Comparison of ENCODE assay signal across 8 cellular contexts in the genomic region with DNA sequence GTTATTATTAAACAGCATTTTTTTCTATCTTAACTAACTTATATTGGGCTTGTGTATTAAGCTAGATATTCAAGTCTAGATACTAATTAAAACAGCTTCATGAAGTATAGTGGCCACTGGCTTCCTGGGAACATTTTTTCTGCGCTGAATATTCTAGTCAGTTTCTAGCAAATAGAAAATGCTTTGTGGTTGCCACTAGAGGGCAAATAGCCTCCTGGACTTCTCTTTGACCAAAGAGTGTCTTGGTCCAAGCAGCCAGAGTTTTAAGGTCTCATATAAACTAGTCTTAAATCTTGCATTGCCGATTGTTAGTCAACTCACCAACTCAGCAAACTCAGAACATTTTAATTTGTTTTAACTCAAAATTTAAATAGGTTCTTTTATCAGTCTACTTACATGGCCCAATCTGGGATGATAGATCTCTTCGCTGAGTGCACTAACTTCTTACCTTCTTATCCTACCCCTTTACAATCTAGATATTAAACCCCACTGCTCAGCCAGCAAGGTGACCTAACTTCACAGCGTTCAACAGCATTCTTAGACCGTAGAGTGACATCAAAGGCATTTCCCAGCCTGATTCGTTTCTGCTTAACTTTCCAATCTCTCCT. TPM values are rescaled to one million over a fixed set of nuclear protein-coding genes. Genes with fewer than 3 reads are reported as not detected.
DNase-seq lines count a peak whose midpoint lies in the region; ATAC-seq, FAIRE-seq and TF ChIP-seq lines count a peak whose summit lies in the region.

No MANE protein-coding gene starts in this region.

- no peaks in the 10 kb centered on the region for H4K20me1 ChIP-seq in H1 (replicated peaks in 1 of 2; ENCODE audit: control insufficient read depth in 1 of 2, insufficient read depth in 2 of 2, low read length in 2 of 2)

- H3K4me3 ChIP-seq in H1 (ENCODE audit: extremely low read depth in 1 of 4, insufficient read depth in 2 of 4, low read depth in 3 of 4, low read length in 4 of 4) (no peak overlapping the region), neuronal stem cell (ENCODE audit: low read length in 2 of 2) (no peak overlapping the region)

- H3K79me1 ChIP-seq in H1 (ENCODE audit: low read depth, low read length) (no peaks in the 10 kb centered on the region), neuronal stem cell (ENCODE audit: low read depth, low read length) (no peaks in the 10 kb centered on the region)

- H3K23me2 ChIP-seq in H1 (ENCODE audit: low read depth, low read length) = no peaks in the 10 kb centered on the region

- DNase-seq in GM13977 (ENCODE audit: low spot score) (no peak), NCI-H2227 (lab: John Stamatoyannopoulos, UW; ENCODE audit: unreplicated experiment) (peak; percentile 28), H1 (ENCODE audit: low read depth in 1 of 2, low spot score in 2 of 2) (no peak), neuronal stem cell (ENCODE audit: low spot score) (no peak), GM13976 (ENCODE audit: low spot score) (no peak)
- no peak for DNase-seq in activated CD4-positive, alpha-beta T cell treated with anti-CD3 and anti-CD28 coated beads, Interleukin-2, amount 50 U/mL, for 48 hours
- DNase-seq in activated CD4-positive, alpha-beta T cell treated with anti-CD3 and anti-CD28 coated beads for 1 hour = no peak

- H3K79me2 ChIP-seq in H1 (ENCODE audit: control insufficient read depth in 1 of 2, insufficient read depth in 2 of 2, low read length in 2 of 2) = no peaks in the 10 kb centered on the region

- H2BK5ac ChIP-seq in H1 (ENCODE audit: low read depth, low read length) (no peak overlapping the region), neuronal stem cell (ENCODE audit: low read length) (no peak overlapping the region)

- H4K91ac ChIP-seq in H1 (replicated peaks; ENCODE audit: insufficient read length, low read length) = no peak overlapping the region
- H4K91ac ChIP-seq in neuronal stem cell (ENCODE audit: low read depth, low read length, poor library complexity) = no peak overlapping the region

- H3K14ac ChIP-seq in H1 (ENCODE audit: insufficient read length) = no peak overlapping the region
- no peak overlapping the region for H3K14ac ChIP-seq in neuronal stem cell (ENCODE audit: low read length)

- H4K8ac ChIP-seq in H1 (ENCODE audit: extremely low read depth, insufficient read depth, low read length) (no peak overlapping the region), neuronal stem cell (ENCODE audit: low read depth, low read length) (no peak overlapping the region)

- H3K23ac ChIP-seq in H1 (ENCODE audit: insufficient read length) (no peak overlapping the region), neuronal stem cell (ENCODE audit: low read depth, low read length, poor library complexity) (no peak overlapping the region)

- no peak for TF ChIP-seq EP300 in H1 (IDR thresholded peaks at IDR 0.05; ENCODE audit: borderline replicate concordance in 1 of 2, low read depth in 2 of 2, low read length in 2 of 2)

- H4K5ac ChIP-seq in H1 (ENCODE audit: insufficient read length, low read depth, low read length) = no peak overlapping the region

- TF ChIP-seq CTCF in GM13977 (IDR thresholded peaks at IDR 0.05; ENCODE audit: extremely low read depth, insufficient read depth, missing control alignments) = peak; percentile 48
- peak in 2 of 3 experiments; percentile 52 to 62; a peak in 3 of 4 replicates for TF ChIP-seq CTCF in H1 (IDR thresholded peaks at IDR 0.05; ENCODE audit: control extremely low read depth in 1 of 3, insufficient read depth in 1 of 3, low read depth in 1 of 3, low read length in 3 of 3)
- no peak for TF ChIP-seq CTCF in GM13976 (IDR thresholded peaks at IDR 0.05; ENCODE audit: borderline replicate concordance, control extremely low read depth, extremely low read depth, insufficient read depth, missing control alignments)

- TF ChIP-seq RAD21 in H1 (IDR thresholded peaks at IDR 0.05 in 1 of 2, conservative IDR thresholded peaks at IDR 0.05 in 1 of 2; ENCODE audit: low read depth in 2 of 2, low read length in 2 of 2) = peak; percentile 59 to 64

- in situ Hi-C loops in GM13977 (cut with MboI; ENCODE audit: low pct_unique_long_range_greater_than_20kb, low sequenced_read_pairs, unreplicated experiment) = no loop called here
- in situ Hi-C loops in GM13976 (cut with MboI; ENCODE audit: low sequenced_read_pairs, unreplicated experiment) = no loop called here

- peak overlapping the region; percentile 69; the same call in 1 of the 2 replicates for H2BK12ac ChIP-seq in H1 (ENCODE audit: low read depth, low read length)
- H2BK12ac ChIP-seq in neuronal stem cell (ENCODE audit: low read length) = no peak overlapping the region

- H3K4ac ChIP-seq in H1 (replicated peaks; ENCODE audit: insufficient read length, low read depth, low read length) (no peak overlapping the region), neuronal stem cell (ENCODE audit: low read length) (no peak overlapping the region)

- POLR2A ChIA-PET in H1 (lab: Charles Lee; ENCODE audit: partially characterized antibody) = interaction anchor here (0.8 kb wide), 1 partner anchor 24 kb away, joined by 3 read pairs; a partner anchor contains a TSS

- H2BK120ac ChIP-seq in H1 (replicated peaks; ENCODE audit: low read depth, low read length) = no peak overlapping the region
- no peak overlapping the region for H2BK120ac ChIP-seq in neuronal stem cell (ENCODE audit: low read depth, low read length)

- no peak for TF ChIP-seq POLR2A in H1 (IDR thresholded peaks at IDR 0.05; ENCODE audit: control extremely low read depth in 1 of 2, low read depth in 2 of 2, low read length in 2 of 2)

- CTCF ChIA-PET in H1 (lab: Charles Lee; ENCODE audit: partially characterized antibody) = interaction anchor here (0.6 to 0.9 kb wide), 4 partner anchors 13 to 398 kb away, joined by 3 to 4 read pairs (median 4); no protein-coding TSS in a partner anchor

- WGBS in H1 (ENCODE audit: extremely low coverage in 1 of 2, insufficient coverage in 1 of 2, insufficient read length in 1 of 2, insufficient replicate concordance in 2 of 2, low coverage in 1 of 2, low lambda C conversion rate in 2 of 2, missing lambda C conversion rate in 1 of 2), 2 experiments = 80% methylated on average over 6 of the region's 6 CpGs; no CpG with 5 or more reads in 1 of the 2 experiments
- WGBS in neuronal stem cell (ENCODE audit: extremely low coverage in 2 of 2, insufficient read length in 2 of 2, insufficient replicate concordance in 1 of 2), 2 donors = no CpG with 5 or more reads among the region's 6 CpGs

- no peak overlapping the region for H3K18ac ChIP-seq in H1 (ENCODE audit: extremely low read depth, low read length)
- H3K18ac ChIP-seq in neuronal stem cell (ENCODE audit: low read length) = no peak overlapping the region

- no peak overlapping the region for H3K56ac ChIP-seq in H1 (replicated peaks; ENCODE audit: insufficient read length, low read depth, low read length)

- H3K27ac ChIP-seq in H1 (ENCODE audit: low read depth, low read length) (no peak overlapping the region), neuronal stem cell (replicated peaks; ENCODE audit: low read length) (no peak overlapping the region)

- H2BK15ac ChIP-seq in H1 (ENCODE audit: low read length) (no peak overlapping the region), neuronal stem cell (ENCODE audit: low read length) (no peak overlapping the region)

- FAIRE-seq in H1 (lab: Jason Lieb, UNC) = peak; percentile 42

- no peak overlapping the region for H2BK20ac ChIP-seq in H1 (ENCODE audit: low read length)

- no peak overlapping the region for H3K4me2 ChIP-seq in H1 (ENCODE audit: insufficient read depth in 1 of 2, low read depth in 2 of 2, low read length in 2 of 2)
- no peak overlapping the region for H3K4me2 ChIP-seq in neuronal stem cell (ENCODE audit: insufficient read depth, low read length, poor library complexity, severe bottlenecking)

- H2AFZ ChIP-seq in H1 (ENCODE audit: low read length) (no peak overlapping the region), neuronal stem cell (ENCODE audit: low read length) (peak overlapping the region; percentile 9)

- H3K27me3 ChIP-seq in H1 (replicated peaks in 1 of 4; ENCODE audit: control insufficient read depth in 3 of 4, extremely low read depth in 1 of 4, insufficient read depth in 3 of 4, low read length in 3 of 4) (no peaks in the 10 kb centered on the region), neuronal stem cell (ENCODE audit: control insufficient read depth in 3 of 3, insufficient read depth in 3 of 3, low read depth in 1 of 3, low read length in 3 of 3) (no peaks in the 10 kb centered on the region)

- no peak for ATAC-seq in GM21515 (IDR thresholded peaks at IDR 0.05; ENCODE audit: unreplicated experiment)

- no peaks in the 10 kb centered on the region for H3K36me3 ChIP-seq in H1 (ENCODE audit: control insufficient read depth in 2 of 4, insufficient read depth in 4 of 4, low read length in 3 of 4)
- H3K36me3 ChIP-seq in neuronal stem cell (replicated peaks in 1 of 2; ENCODE audit: control insufficient read depth in 2 of 2, insufficient read depth in 2 of 2, low read length in 2 of 2) = no peaks in the 10 kb centered on the region

- H3K9me3 ChIP-seq in H1 (ENCODE audit: insufficient read depth in 2 of 2, low read depth in 1 of 2, low read length in 1 of 2) = no peaks in the 10 kb centered on the region
- peaks cover 0 to 8% of the 10 kb centered on the region in 2 donors for H3K9me3 ChIP-seq in neuronal stem cell (replicated peaks in 1 of 2; ENCODE audit: control insufficient read depth in 2 of 2, insufficient read depth in 1 of 2, low read depth in 1 of 2, low read length in 2 of 2)

- no peaks in the 10 kb centered on the region; a peak in 1 of 7 replicates for H3K4me1 ChIP-seq in H1 (replicated peaks in 1 of 4; ENCODE audit: control insufficient read depth in 3 of 4, insufficient read depth in 4 of 4, low read length in 3 of 4)
- no peaks in the 10 kb centered on the region for H3K4me1 ChIP-seq in neuronal stem cell (ENCODE audit: control insufficient read depth in 2 of 2, insufficient read depth in 1 of 2, low read depth in 1 of 2, low read length in 2 of 2)

- H3K9ac ChIP-seq in H1 (replicated peaks in 1 of 4; ENCODE audit: extremely low read depth in 1 of 4, low read depth in 3 of 4, low read length in 3 of 4) (no peak overlapping the region), neuronal stem cell (ENCODE audit: low read depth, low read length, poor library complexity) (no peak overlapping the region)

- H2AK5ac ChIP-seq in H1 (ENCODE audit: low read depth, low read length) (no peak overlapping the region), neuronal stem cell (ENCODE audit: low read depth, low read length) (no peak overlapping the region)

TF ChIP-seq in H1, 55 proteins besides CTCF, POLR2A, EP300 and RAD21 (continues in another document):
- no peak for TF ChIP-seq TCF12 (IDR thresholded peaks at IDR 0.05; ENCODE audit: low read depth, low read length)

RNA-seq across cellular contexts. Expression of a gene that starts 24.6 kb away (rescaled TPM):
- total RNA-seq in H1 (2021; fragmentation: NEBNext Ultra II Directional; extraction: Animal tissue kit (Norgen Biotek cat#: 25700)) = 8.3 and 8.8 TPM in 2 replicates
- polyA plus RNA-seq in H1 (2011; rRNA removed) = 2.0 and 4.4 TPM in 2 replicates
- polyA plus RNA-seq in H1 (2011; cell fraction: cytosol; rRNA removed) = 8.1 TPM
- polyA plus RNA-seq in H1 (2011; cell fraction: nucleus; rRNA removed) = 5.3 TPM
- polyA plus RNA-seq in H1 (2012, experiment 1 of 2) = 2.2 to 4.8 TPM (median 3.7 TPM) in 4 replicates
- polyA plus RNA-seq in H1 (2012, experiment 2 of 2) = 2.5 TPM
- polyA plus RNA-seq in H1 (2013, experiment 1 of 2) = 3.1 TPM
- 2.8 TPM for polyA plus RNA-seq in H1 (2013, experiment 2 of 2)
- 0.88 and 1.5 TPM in 2 replicates for polyA minus RNA-seq in H1 (2011; rRNA and poly(A)+ RNA removed)
- polyA minus RNA-seq in H1 (2011; cell fraction: cytosol; rRNA and poly(A)+ RNA removed) = 10.7 TPM
- polyA minus RNA-seq in H1 (2011; cell fraction: nucleus; rRNA and poly(A)+ RNA removed) = 14.5 TPM
- polyA plus RNA-seq in neuronal stem cell (2013, experiment 1 of 2) = 29.8 TPM
- polyA plus RNA-seq in neuronal stem cell (2013, experiment 2 of 2) = 29.5 TPM
